In genomic region chr19:56671613-56671994, GRCh38 we compare ENCODE assay signal across 9 cellular contexts. TPM values are rescaled to one million over a fixed set of nuclear protein-coding genes. Genes with fewer than 3 reads are reported as not detected.
A peak's percentile ranks its signal among the peaks of the same experiment; 100 is the strongest.
DNase-seq lines count a peak whose midpoint lies in the region; ATAC-seq and TF ChIP-seq lines count a peak whose summit lies in the region.
"Had no signal": no experiment of that assay in that cellular context is flagged by ENCODE, and none has a peak within 500 bp of the region (broad histone marks: within the 10 kb centered on the region; RNA-seq: fewer than 3 reads in every experiment).

Gene ZNF835, minus strand, starts transcription at chr19:56671757. Its CDS starts 6,559 bp downstream, at chr19:56665198.

- no peaks in the 10 kb centered on the region for H3K27me3 ChIP-seq in CD4-positive, alpha-beta T cell (ENCODE audit: control insufficient read depth, insufficient read depth, low read length)
- H3K27me3 ChIP-seq in left ventricle myocardium inferior (ENCODE audit: low read depth), result no peaks in the 10 kb centered on the region
- H3K27me3 ChIP-seq in gastrocnemius medialis, result no peaks in the 10 kb centered on the region
- H3K27me3 ChIP-seq in uterus, result no peaks in the 10 kb centered on the region

- H3K36me3 Mint-ChIP-seq in CD4-positive, alpha-beta T cell (ENCODE audit: low read depth), result peaks cover 21% of the 10 kb centered on the region
- peaks cover 37 to 42% of the 10 kb centered on the region in 2 donors for H3K36me3 Mint-ChIP-seq in activated naive CD4-positive, alpha-beta T cell treated with anti-CD3 and anti-CD28 coated beads, Interleukin-2, amount 50 U/mL, for 72 hours

- H3K4me1 Mint-ChIP-seq in CD4-positive, alpha-beta T cell (ENCODE audit: low read depth), result peaks cover 14% of the 10 kb centered on the region

- CTCF ChIA-PET in CD4-positive, alpha-beta T cell (lab: Charles Lee), result no interaction called here

- ATAC-seq in CD4-positive, alpha-beta T cell (ENCODE audit: poor library complexity), result peak; percentile 92
- ATAC-seq in SK-N-SH treated with all-trans-retinoic acid at 6 μM for 48 hours, result no peak
- ATAC-seq in activated naive CD4-positive, alpha-beta T cell treated with anti-CD3 and anti-CD28 coated beads, Interleukin-2, amount 50 U/mL, for 72 hours, result peak; percentile 93 to 98
- peak; percentile 91 to 97 for ATAC-seq in gastrocnemius medialis
- ATAC-seq in HG02840 (IDR thresholded peaks at IDR 0.05; ENCODE audit: low FRiP score, unreplicated experiment), result no peak
- no peak for ATAC-seq in GM19351 (IDR thresholded peaks at IDR 0.05; ENCODE audit: unreplicated experiment)

- H3K36me3 ChIP-seq in left ventricle myocardium inferior, result peaks cover 2% of the 10 kb centered on the region
- H3K36me3 ChIP-seq in gastrocnemius medialis, result no peaks in the 10 kb centered on the region
- H3K36me3 ChIP-seq in uterus, result no peaks in the 10 kb centered on the region

- peaks cover 3% of the 10 kb centered on the region for H3K9me3 Mint-ChIP-seq in CD4-positive, alpha-beta T cell
- H3K9me3 Mint-ChIP-seq in activated naive CD4-positive, alpha-beta T cell treated with anti-CD3 and anti-CD28 coated beads, Interleukin-2, amount 50 U/mL, for 72 hours, result peaks cover 8 to 11% of the 10 kb centered on the region in 2 donors

- no peaks in the 10 kb centered on the region for H3K27me3 Mint-ChIP-seq in CD4-positive, alpha-beta T cell

- H3K4me1 ChIP-seq in left ventricle myocardium inferior (peaks cover 25% of the 10 kb centered on the region), gastrocnemius medialis (peaks cover 8 to 9% of the 10 kb centered on the region in 2 donors), uterus (peaks cover 0 to 8% of the 10 kb centered on the region in 2 donors)

- peak within 1 kb of the TSS; percentile 87 for H3K4me3 Mint-ChIP-seq in CD4-positive, alpha-beta T cell

- peak within 1 kb of the TSS; percentile 65 for H3K27ac Mint-ChIP-seq in CD4-positive, alpha-beta T cell
- H3K27ac Mint-ChIP-seq in activated naive CD4-positive, alpha-beta T cell treated with anti-CD3 and anti-CD28 coated beads, Interleukin-2, amount 50 U/mL, for 72 hours, result peak within 1 kb of the TSS in 1 of 2 donors; percentile 88

- H3K9me3 ChIP-seq in CD4-positive, alpha-beta T cell (ENCODE audit: control insufficient read depth, low read length), result peaks cover 8% of the 10 kb centered on the region
- H3K9me3 ChIP-seq in left ventricle myocardium inferior (replicated peaks), result no peaks in the 10 kb centered on the region
- H3K9me3 ChIP-seq in gastrocnemius medialis, result no peaks in the 10 kb centered on the region
- no peaks in the 10 kb centered on the region for H3K9me3 ChIP-seq in uterus

- intact Hi-C loops in CD4-positive, alpha-beta T cell (cut with DNase I, micrococcal nuclease), result loop anchor here (2.0 to 10.0 kb wide), 4 partner anchors 79 to 1703 kb away; partner anchors contain the start of genes ZNF582 (in 2 of the 2) and ZSCAN5A (in 1 of the 2)
- intact Hi-C loops in left ventricle myocardium inferior (cut with micrococcal nuclease) (no loop called here), gastrocnemius medialis (cut with DNase I; ENCODE audit: low total_unique reads) (loop anchor here (2.0 kb wide), 1 partner anchor 77 kb away; the partner anchor contains the start of gene ZNF71), uterus (cut with DNase I; ENCODE audit: low total_unique reads) (no loop called here)

- peak within 1 kb of the TSS; percentile 25 for H3K27ac ChIP-seq in CD4-positive, alpha-beta T cell (ENCODE audit: low read depth, low read length)
- H3K27ac ChIP-seq in left ventricle myocardium inferior (replicated peaks) (peak within 1 kb of the TSS; percentile 77), gastrocnemius medialis (peak within 1 kb of the TSS in 3 of 4 donors; percentile 45 to 64 (median 50)), uterus (peak within 1 kb of the TSS; percentile 27 to 52)

- H3K4me3 ChIP-seq in left ventricle myocardium inferior (peak within 1 kb of the TSS; percentile 89), gastrocnemius medialis (peak within 1 kb of the TSS; percentile 68 to 75 (median 72)), uterus (peak within 1 kb of the TSS; percentile 66 to 68)

- TF ChIP-seq POLR2A in gastrocnemius medialis (IDR thresholded peaks at IDR 0.05) (no peak), uterus (IDR thresholded peaks at IDR 0.05) (peak; percentile 17 to 45)

- no peak for TF ChIP-seq CTCF in CD4-positive, alpha-beta T cell (IDR thresholded peaks at IDR 0.05)
- TF ChIP-seq CTCF in left ventricle myocardium inferior (IDR thresholded peaks at IDR 0.05; ENCODE audit: borderline replicate concordance), result peak; percentile 36
- TF ChIP-seq CTCF in gastrocnemius medialis (IDR thresholded peaks at IDR 0.05 in 4 of 5, conservative IDR thresholded peaks at IDR 0.05 in 1 of 5), result peak in 1 of 5 experiments; percentile 26
- TF ChIP-seq CTCF in uterus (IDR thresholded peaks at IDR 0.05), result peak; percentile 14 to 37 (median 31)

- peak; percentile 60 to 87 (median 74) for DNase-seq in CD4-positive, alpha-beta T cell
- DNase-seq in activated naive CD4-positive, alpha-beta T cell treated with anti-CD3 and anti-CD28 coated beads, Interleukin-2, amount 50 U/mL, for 72 hours (ENCODE audit: low spot score in 2 of 2), result peak; percentile 81 to 92
- DNase-seq in left ventricle myocardium inferior, result peak; percentile 97
- DNase-seq in gastrocnemius medialis, result peak; percentile 80 to 81
- DNase-seq in uterus, result peak; percentile 93 to 94

- in situ Hi-C loops in gastrocnemius medialis (cut with MboI; ENCODE audit: low sequenced_read_pairs in 4 of 4), result no loop called here

- POLR2A ChIA-PET in CD4-positive, alpha-beta T cell (lab: Charles Lee), result interaction anchor here (0.9 to 1.0 kb wide), 2 partner anchors 268 to 357 kb away, joined by 3 to 5 read pairs; partner anchors contain the start of genes ZNF583 and ZSCAN5A

TF ChIP-seq in SK-N-SH treated with all-trans-retinoic acid at 6 μM for 48 hours, 23 proteins besides CTCF, POLR2A, EP300 and RAD21:
- peak; percentile 67; the same call in 1 of the 2 replicates for TF ChIP-seq ZFP3 (CRISPR knock-in tag; IDR thresholded peaks at IDR 0.05)
- TF ChIP-seq ISL1 (CRISPR knock-in tag; IDR thresholded peaks at IDR 0.05), result no peak

RNA-seq across cellular contexts. Expression of gene ZNF835, which starts in this region (rescaled TPM):
- total RNA-seq in CD4-positive, alpha-beta T cell, result 1 to 10 TPM in 1 of 2 experiments, under 1 TPM in 1; 0.82 to 1.1 TPM
- 1 to 10 TPM; 1.7 to 2.2 TPM for total RNA-seq in activated naive CD4-positive, alpha-beta T cell treated with anti-CD3 and anti-CD28 coated beads, Interleukin-2, amount 50 U/mL, for 72 hours
- total RNA-seq in left ventricle myocardium inferior (4.9 TPM), gastrocnemius medialis (1 to 10 TPM in 2 of 4 donors, under 1 TPM in 2; 0.27 to 2.4 (median 0.71) TPM), uterus (1 to 10 TPM; 1.5 to 8.3 (median 4.2) TPM)
- total RNA-seq: endothelial cell of umbilical vein had no signal

Comparison
In these comparisons a context has a peak if more than half of its experiments do, and no peak if none do; other contexts are left out.
1. ATAC-seq: peak in CD4-positive, alpha-beta T cell (single experiment), activated naive CD4-positive, alpha-beta T cell treated with anti-CD3 and anti-CD28 coated beads, Interleukin-2, amount 50 U/mL, for 72 hours (2 of 2) and gastrocnemius medialis (2 of 2); none in SK-N-SH treated with all-trans-retinoic acid at 6 μM for 48 hours (single experiment), HG02840 (single experiment) and GM19351 (single experiment).
2. H3K27ac ChIP-seq: peak in every context shown above with its lines; median percentile 77 in left ventricle myocardium inferior; 50 in gastrocnemius medialis; 40 in uterus; 25 in CD4-positive, alpha-beta T cell.
3. POLR2A ChIP-seq: peak in uterus (2 of 2); none in gastrocnemius medialis (0 of 2).
4. intact Hi-C loops: an anchor here in CD4-positive, alpha-beta T cell (2.0 to 10.0 kb wide) and gastrocnemius medialis (2.0 kb wide); none called in left ventricle myocardium inferior and uterus.
5. Peak in every context shown above with its lines, with median percentiles within 50 percentile points of each other: DNase-seq and H3K4me3 ChIP-seq.